Comparison of ENCODE assay signal across 8 cellular contexts in the genomic region with DNA sequence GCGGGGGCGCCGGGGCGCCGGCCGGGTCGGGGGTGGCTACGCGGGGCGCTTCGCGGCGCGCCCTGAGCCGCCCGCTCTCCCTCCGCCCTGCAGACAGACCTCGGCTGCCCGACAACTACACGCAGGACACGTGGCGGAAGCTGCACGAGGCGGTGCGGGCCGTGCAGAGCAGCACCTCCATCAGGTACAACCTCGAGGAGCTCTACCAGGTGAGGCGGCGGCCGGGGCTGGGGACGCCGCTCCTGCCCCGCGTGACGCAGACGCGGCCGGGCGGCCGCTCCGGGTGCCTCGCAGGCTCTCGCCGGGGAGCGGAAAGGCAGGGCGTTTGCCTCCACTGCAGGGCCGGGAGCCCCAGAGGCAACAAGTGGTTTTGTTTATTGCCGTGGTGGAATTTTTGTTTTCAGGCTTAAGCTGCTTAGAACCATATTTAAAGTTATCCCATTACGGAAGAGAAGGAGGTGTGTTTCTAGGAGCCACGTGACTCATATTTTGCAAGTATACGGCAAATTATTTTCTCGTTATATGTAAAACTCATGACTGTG.
DNase-seq lines count a peak whose midpoint lies in the region; ATAC-seq lines count a peak whose summit lies in the region.

No MANE protein-coding gene starts in this region.

- H3K9me3 Mint-ChIP-seq in central memory CD8-positive, alpha-beta T cell: no peaks in the 10 kb centered on the region

- H3K27me3 Mint-ChIP-seq in central memory CD8-positive, alpha-beta T cell: no peaks in the 10 kb centered on the region

- peak overlapping the region; percentile 69 for H3K4me3 Mint-ChIP-seq in central memory CD8-positive, alpha-beta T cell

- peak; percentile 26 for DNase-seq in NCI-H1048 (lab: John Stamatoyannopoulos, UW)
- peak; percentile 32 to 61 (median 46) for DNase-seq in activated CD4-positive, CD25-positive, alpha-beta regulatory T cell (lab: John Stamatoyannopoulos, UW)
- DNase-seq in central memory CD8-positive, alpha-beta T cell (ENCODE audit: low spot score in 2 of 2): peak; percentile 62 to 74
- DNase-seq in left kidney (ENCODE audit: low read depth, low spot score): peak; percentile 83
- peak; percentile 63 for DNase-seq in stimulated activated CD4-positive, alpha-beta T cell treated with anti-CD3 and anti-CD28 coated beads, Interleukin-2, amount 100 ng/mL, for 4 hours (ENCODE audit: low read depth)
- no peak for DNase-seq in NCI-H187 treated with DMSO at 0.1 percent for 48 hours (lab: John Stamatoyannopoulos, UW)

- H3K36me3 Mint-ChIP-seq in central memory CD8-positive, alpha-beta T cell (ENCODE audit: insufficient read depth): peaks cover 17% of the 10 kb centered on the region

- H3K27ac Mint-ChIP-seq in central memory CD8-positive, alpha-beta T cell (ENCODE audit: low read depth): peak overlapping the region; percentile 46

- H3K4me1 Mint-ChIP-seq in central memory CD8-positive, alpha-beta T cell: peaks cover 55% of the 10 kb centered on the region

- ATAC-seq in GM18498 (IDR thresholded peaks at IDR 0.05; ENCODE audit: unreplicated experiment) (peak; percentile 47), HG02588 (IDR thresholded peaks at IDR 0.05; ENCODE audit: unreplicated experiment) (peak; percentile 36)
- ATAC-seq in central memory CD8-positive, alpha-beta T cell (replicated peaks; ENCODE audit: extremely low read depth, poor library complexity, severe bottlenecking): peak; percentile 68
